21 cellular contexts compared by ENCODE assay signal in the genomic region with DNA sequence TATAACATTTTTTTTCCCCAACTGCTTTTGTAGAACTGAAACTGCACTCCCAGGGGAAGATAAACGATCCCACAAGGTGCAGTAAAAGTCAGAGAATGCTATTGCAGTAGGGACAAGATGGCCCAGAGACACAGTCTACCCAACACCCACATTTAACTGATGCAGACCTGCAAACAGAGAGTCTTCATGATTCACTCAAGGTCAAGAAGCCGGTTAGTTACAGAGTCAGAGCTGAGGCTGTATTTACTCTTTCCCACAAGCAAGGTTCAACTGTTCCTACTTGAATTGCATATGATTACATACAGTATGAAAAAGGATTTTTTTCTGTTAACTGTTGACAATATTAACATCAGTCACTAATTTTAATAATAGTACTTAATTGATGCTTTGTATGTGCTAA.
"Had no signal": no experiment of that assay in that cellular context is flagged by ENCODE, and none has a peak within 500 bp of the region (broad histone marks: within the 10 kb centered on the region; RNA-seq: fewer than 3 reads in every experiment).

No MANE protein-coding gene starts in this region.

- FAIRE-seq: urothelium cell line had no signal

- H3K4me1 Mint-ChIP-seq: endodermal cell; naive thymus-derived CD4-positive, alpha-beta T cell; stimulated activated effector memory CD8-positive, alpha-beta T cell treated with anti-CD3 and anti-CD28 coated beads, Interleukin-12 subunit alpha, Interleukin-12 subunit beta, amount 100 ng/mL, for 72 hours had no signal

- H3K36me3 Mint-ChIP-seq: naive thymus-derived CD4-positive, alpha-beta T cell; stimulated activated effector memory CD8-positive, alpha-beta T cell treated with anti-CD3 and anti-CD28 coated beads, Interleukin-12 subunit alpha, Interleukin-12 subunit beta, amount 100 ng/mL, for 72 hours; type B pancreatic cell had no signal

- H3K4me2 ChIP-seq: smooth muscle cell had no signal

- ATAC-seq: gastrocnemius medialis; heart right ventricle; left colon; naive thymus-derived CD4-positive, alpha-beta T cell; stimulated activated effector memory CD8-positive, alpha-beta T cell treated with anti-CD3 and anti-CD28 coated beads, Interleukin-12 subunit alpha, Interleukin-12 subunit beta, amount 100 ng/mL, for 72 hours; stimulated activated naive CD8-positive, alpha-beta T cell treated with anti-CD3 and anti-CD28 coated beads, Interleukin-15, Interleukin-2, amounts not matched to agents 100 U/mL and 50 U/mL, for 24 hours had no signal

- H3K4me1 ChIP-seq: gastrocnemius medialis, heart right ventricle, right atrium auricular region, sigmoid colon, suprapubic skin, thyroid gland had no signal

- H3K9me3 ChIP-seq: gastrocnemius medialis, heart right ventricle, neutrophil, right atrium auricular region, sigmoid colon, suprapubic skin, thyroid gland had no signal

- H3K4me3 Mint-ChIP-seq: endodermal cell; naive thymus-derived CD4-positive, alpha-beta T cell; stimulated activated effector memory CD8-positive, alpha-beta T cell treated with anti-CD3 and anti-CD28 coated beads, Interleukin-12 subunit alpha, Interleukin-12 subunit beta, amount 100 ng/mL, for 72 hours; type B pancreatic cell had no signal

- H3K27ac Mint-ChIP-seq: endodermal cell; naive thymus-derived CD4-positive, alpha-beta T cell; stimulated activated effector memory CD8-positive, alpha-beta T cell treated with anti-CD3 and anti-CD28 coated beads, Interleukin-12 subunit alpha, Interleukin-12 subunit beta, amount 100 ng/mL, for 72 hours; type B pancreatic cell had no signal

- H3K4me3 ChIP-seq: coronary artery, gastrocnemius medialis, heart right ventricle, right atrium auricular region, sigmoid colon, smooth muscle cell, suprapubic skin, thyroid gland had no signal

- H3K36me3 ChIP-seq: gastrocnemius medialis, heart right ventricle, neutrophil, right atrium auricular region, sigmoid colon, suprapubic skin, thyroid gland had no signal

- H3K27me3 Mint-ChIP-seq: naive thymus-derived CD4-positive, alpha-beta T cell; type B pancreatic cell had no signal

- DNase-seq: cerebellar nuclear complex; effector CD4-positive, alpha-beta T cell; endodermal cell; gastrocnemius medialis; heart right ventricle; left colon; naive thymus-derived CD4-positive, alpha-beta T cell; posterior cingulate gyrus; sigmoid colon; stimulated activated CD4-positive, alpha-beta T cell treated with anti-CD3 and anti-CD28 coated beads, Interleukin-2, amount 100 ng/mL, for 48 hours; stimulated activated CD8-positive, alpha-beta memory T cell treated with anti-CD3 and anti-CD28 coated beads, Interleukin-4, amount 100 ng/mL, for 48 hours; stimulated activated naive CD8-positive, alpha-beta T cell treated with anti-CD3 and anti-CD28 coated beads, Interleukin-15, Interleukin-2, amounts not matched to agents 100 U/mL and 50 U/mL, for 24 hours; thyroid gland had no signal

- H3K27ac ChIP-seq: coronary artery, gastrocnemius medialis, heart right ventricle, neutrophil, right atrium auricular region, sigmoid colon, suprapubic skin, thyroid gland had no signal

- H3K9me3 Mint-ChIP-seq: type B pancreatic cell had no signal

- H3K27me3 ChIP-seq: gastrocnemius medialis, heart right ventricle, neutrophil, right atrium auricular region, sigmoid colon, suprapubic skin, thyroid gland had no signal
